8 cellular contexts compared by ENCODE assay signal in the genomic region with DNA sequence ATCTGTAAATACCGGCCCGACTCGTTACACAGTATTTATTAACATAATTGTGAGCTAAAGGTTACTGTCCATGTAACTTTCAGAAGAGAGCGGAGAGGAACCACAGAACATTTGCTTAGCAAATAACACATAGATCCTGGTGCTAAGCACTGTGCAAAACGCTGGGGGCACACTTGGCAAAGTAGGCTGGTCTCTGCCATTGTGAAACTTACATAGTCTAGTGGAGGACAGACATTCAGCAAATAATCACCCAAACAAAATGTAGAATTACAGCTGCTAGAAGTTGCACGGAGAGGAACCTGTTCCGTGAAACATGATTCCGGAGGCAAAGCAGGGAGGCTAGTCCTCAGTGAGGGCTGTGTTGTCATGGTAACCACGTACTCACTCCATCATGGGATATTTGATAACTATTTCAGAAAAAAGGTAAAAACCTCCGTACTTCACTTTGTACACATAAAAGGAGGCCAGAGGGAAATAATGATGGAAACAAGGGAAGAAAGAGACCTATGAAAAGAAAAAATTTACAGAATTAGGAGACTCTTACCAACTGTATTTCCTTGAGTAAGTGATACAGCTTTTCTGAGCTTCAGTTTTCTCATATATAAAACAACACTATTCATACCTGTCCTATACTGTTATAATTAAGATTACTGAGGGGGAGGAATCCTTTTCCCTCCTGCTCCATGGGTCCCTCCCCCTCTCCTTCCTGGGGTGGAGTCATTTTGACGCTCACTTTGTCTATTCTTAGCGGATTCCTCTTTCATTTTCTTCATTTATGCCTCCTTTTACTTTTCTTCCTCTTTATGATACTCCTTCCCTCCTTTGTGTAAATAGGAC. TPM values are rescaled to one million over a fixed set of nuclear protein-coding genes. Genes with fewer than 3 reads are reported as not detected.
DNase-seq lines count a peak whose midpoint lies in the region; ATAC-seq lines count a peak whose summit lies in the region.

No MANE protein-coding gene starts in this region.

- peak overlapping the region; percentile 92 for H3K27ac ChIP-seq in angular gyrus (ENCODE audit: low read depth, low read length)

- H3K4me3 ChIP-seq in NT2/D1 (ENCODE audit: insufficient read length, low read depth), result peak overlapping the region; percentile 62
- peak overlapping the region; percentile 73 for H3K4me3 ChIP-seq in iPS-11a (ENCODE audit: low read depth, low read length)
- peak overlapping the region; percentile 81 for H3K4me3 ChIP-seq in skeletal muscle satellite cell (ENCODE audit: low read length)

- ATAC-seq in GM19438 (IDR thresholded peaks at IDR 0.05; ENCODE audit: low read depth, unreplicated experiment) (peak; percentile 46), HG03460 (IDR thresholded peaks at IDR 0.05; ENCODE audit: unreplicated experiment) (peak; percentile 50)

- peaks cover 16% of the 10 kb centered on the region for H3K27me3 ChIP-seq in NT2/D1 (ENCODE audit: insufficient read depth, insufficient read length)
- peaks cover 37% of the 10 kb centered on the region for H3K27me3 ChIP-seq in skeletal muscle satellite cell (ENCODE audit: control insufficient read depth, insufficient read depth, low read length)

- H3K9me3 ChIP-seq in NT2/D1 (ENCODE audit: insufficient read depth, low read length) (no peaks in the 10 kb centered on the region), skeletal muscle satellite cell (replicated peaks; ENCODE audit: low read length) (no peaks in the 10 kb centered on the region)

- H3K4me1 ChIP-seq in NT2/D1 (ENCODE audit: insufficient read depth, insufficient read length), result no peaks in the 10 kb centered on the region
- peaks cover 20% of the 10 kb centered on the region for H3K4me1 ChIP-seq in skeletal muscle satellite cell (ENCODE audit: control insufficient read depth, insufficient read depth, low read length)

- no peak overlapping the region for H3K9ac ChIP-seq in NT2/D1 (ENCODE audit: insufficient read length, low read depth)
- peak overlapping the region; percentile 29 for H3K9ac ChIP-seq in skeletal muscle satellite cell (ENCODE audit: low read depth, low read length)

- DNase-seq in DMS 273 (lab: John Stamatoyannopoulos, UW; ENCODE audit: unreplicated experiment) (peak; percentile 79), NT2/D1 (ENCODE audit: low read depth, low spot score) (no peak), HT-29 (ENCODE audit: low spot score) (no peak)

- peak overlapping the region; percentile 97 for H3K4me2 ChIP-seq in skeletal muscle satellite cell (ENCODE audit: low read length)

- H3K36me3 ChIP-seq in NT2/D1 (ENCODE audit: insufficient read depth, insufficient read length, low read length) (no peaks in the 10 kb centered on the region), skeletal muscle satellite cell (ENCODE audit: insufficient read depth, low read length) (no peaks in the 10 kb centered on the region)

RNA-seq across cellular contexts. Expression of gene RASGEF1B, which starts 0.8 kb away (rescaled TPM):
- total RNA-seq in skeletal muscle satellite cell (2012; rRNA removed), result 0.87 and 2.5 TPM in 2 replicates
- total RNA-seq in HT-29 (2014; rRNA removed; shearing (Covaris generic)), result 3.5 and 6.3 TPM in 2 replicates
